In the genomic region with DNA sequence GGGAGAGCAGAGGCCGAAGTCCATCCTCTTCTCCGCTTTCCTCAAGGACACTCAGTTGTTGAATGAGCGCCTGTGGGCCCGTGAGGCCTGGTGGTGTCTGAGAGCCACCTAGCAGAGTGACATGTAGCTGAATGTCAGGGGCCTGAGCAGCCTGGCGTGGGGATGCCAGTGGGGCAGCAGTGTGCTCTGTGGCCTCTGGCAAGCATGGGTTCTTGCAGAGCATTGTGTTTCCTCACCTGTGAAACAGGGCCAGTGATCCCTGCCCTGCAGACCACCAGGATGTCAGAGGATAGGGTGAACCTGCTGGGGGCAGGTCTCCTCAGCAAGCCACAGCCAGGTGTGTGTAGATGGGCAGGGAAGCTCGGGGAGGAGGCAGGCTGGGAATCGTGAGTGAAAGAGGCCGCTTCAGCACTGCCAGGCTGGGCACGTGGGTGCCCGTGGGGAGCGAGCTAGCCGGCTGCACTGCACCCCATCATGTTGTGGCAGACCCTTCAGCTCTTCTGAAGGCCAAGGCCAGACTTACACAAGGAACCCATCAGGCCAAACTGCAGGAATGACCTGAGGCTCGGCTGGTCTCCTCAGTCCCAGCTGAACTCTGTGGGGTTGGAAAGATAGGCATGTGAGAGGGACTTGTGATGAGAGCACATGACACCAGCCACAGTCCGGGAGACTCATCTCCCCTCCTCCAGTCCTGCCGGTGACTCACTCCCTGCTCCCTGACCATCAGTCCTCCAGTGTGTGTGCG, we compare ENCODE assay signal across 9 cellular contexts. TPM values are rescaled to one million over a fixed set of nuclear protein-coding genes. Genes with fewer than 3 reads are reported as not detected.
DNase-seq lines count a peak whose midpoint lies in the region; ATAC-seq and TF ChIP-seq lines count a peak whose summit lies in the region.
"Had no signal": no experiment of that assay in that cellular context is flagged by ENCODE, and none has a peak within 500 bp of the region (broad histone marks: within the 10 kb centered on the region; RNA-seq: fewer than 3 reads in every experiment).

No MANE protein-coding gene starts in this region.

- no peak overlapping the region for H3K4me3 ChIP-seq in heart left ventricle
- no peak overlapping the region for H3K4me3 ChIP-seq in retinal pigment epithelial cell (ENCODE audit: low read length)

- H3K27me3 Mint-ChIP-seq in activated CD4-positive, alpha-beta T cell treated with anti-CD3 and anti-CD28 coated beads for 36 hours = no peaks in the 10 kb centered on the region
- no peaks in the 10 kb centered on the region for H3K27me3 Mint-ChIP-seq in activated CD8-positive, alpha-beta T cell treated with anti-CD3 and anti-CD28 coated beads, Interleukin-2, amount 10 ng/mL, durations not matched to agents 7 days and 5 days (ENCODE audit: low read depth)

- peaks cover 68% of the 10 kb centered on the region for H3K4me1 Mint-ChIP-seq in activated CD4-positive, alpha-beta T cell treated with anti-CD3 and anti-CD28 coated beads for 36 hours
- H3K4me1 Mint-ChIP-seq in activated CD8-positive, alpha-beta T cell treated with anti-CD3 and anti-CD28 coated beads, Interleukin-2, amount 10 ng/mL, durations not matched to agents 7 days and 5 days (ENCODE audit: low read depth) = peaks cover 64% of the 10 kb centered on the region

- H3K9me3 Mint-ChIP-seq in activated CD4-positive, alpha-beta T cell treated with anti-CD3 and anti-CD28 coated beads for 36 hours (ENCODE audit: low read depth) = no peaks in the 10 kb centered on the region
- no peaks in the 10 kb centered on the region for H3K9me3 Mint-ChIP-seq in activated CD8-positive, alpha-beta T cell treated with anti-CD3 and anti-CD28 coated beads, Interleukin-2, amount 10 ng/mL, durations not matched to agents 7 days and 5 days (ENCODE audit: insufficient read depth)

- no peaks in the 10 kb centered on the region for H3K9me3 ChIP-seq in heart left ventricle

- H3K27ac Mint-ChIP-seq in activated CD4-positive, alpha-beta T cell treated with anti-CD3 and anti-CD28 coated beads for 36 hours = peak overlapping the region; percentile 20
- H3K27ac Mint-ChIP-seq in activated CD8-positive, alpha-beta T cell treated with anti-CD3 and anti-CD28 coated beads, Interleukin-2, amount 10 ng/mL, durations not matched to agents 7 days and 5 days = peak overlapping the region; percentile 43

- DNase-seq in activated CD4-positive, alpha-beta T cell treated with anti-CD3 and anti-CD28 coated beads for 36 hours = no peak
- DNase-seq in activated CD4-positive, alpha-beta T cell treated with anti-CD3 and anti-CD28 coated beads, Interleukin-2, amount 50 U/mL, for 48 hours = no peak
- DNase-seq in activated CD8-positive, alpha-beta T cell treated with anti-CD3 and anti-CD28 coated beads, Interleukin-2, amount 10 ng/mL, durations not matched to agents 7 days and 5 days = no peak
- peak in 2 of 5 donors; percentile 56 to 78 for DNase-seq in heart left ventricle
- peak; percentile 96 for DNase-seq in retinal pigment epithelial cell (ENCODE audit: low read depth)
- no peak for DNase-seq in activated effector memory CD4-positive, alpha-beta T cell treated with Interleukin-2 at 50 U/mL for 16 hours
- DNase-seq: DND-41 had no signal

- peak overlapping the region in 9 of 12 donors; percentile 14 to 75 (median 57) for H3K27ac ChIP-seq in heart left ventricle

- TF ChIP-seq POLR2A in heart left ventricle (IDR thresholded peaks at IDR 0.05) = no peak

- no peaks in the 10 kb centered on the region for H3K36me3 ChIP-seq in heart left ventricle

- whole genome bisulfite sequencing in heart left ventricle, 4 donors = 47 to 61% (median 57%) methylated on average over 9 to 16 of the region's 16 CpGs

- H3K4me1 ChIP-seq in heart left ventricle = peaks cover 13 to 89% (median 72%) of the 10 kb centered on the region in 12 donors

- H3K4me3 Mint-ChIP-seq in activated CD4-positive, alpha-beta T cell treated with anti-CD3 and anti-CD28 coated beads for 36 hours = no peak overlapping the region
- no peak overlapping the region for H3K4me3 Mint-ChIP-seq in activated CD8-positive, alpha-beta T cell treated with anti-CD3 and anti-CD28 coated beads, Interleukin-2, amount 10 ng/mL, durations not matched to agents 7 days and 5 days

- H3K27me3 ChIP-seq in heart left ventricle = no peaks in the 10 kb centered on the region

- intact Hi-C loops in activated CD4-positive, alpha-beta T cell treated with anti-CD3 and anti-CD28 coated beads for 36 hours (cut with DNase I, micrococcal nuclease) = no loop called here
- intact Hi-C loops in heart left ventricle (cut with DNase I) = loop anchor here in 1 of 10 donors (10.0 kb wide), 1 partner anchor 77 kb away; a partner anchor contains a TSS

- POLR2A ChIA-PET in activated CD4-positive, alpha-beta T cell treated with anti-CD3 and anti-CD28 coated beads for 36 hours (lab: Charles Lee) = interaction anchor here (0.6 kb wide), 2 partner anchors 46 to 322 kb away, joined by 3 read pairs; no protein-coding TSS in a partner anchor
- POLR2A ChIA-PET in activated CD8-positive, alpha-beta T cell treated with anti-CD3 and anti-CD28 coated beads, Interleukin-2, amount 10 ng/mL, durations not matched to agents 7 days and 5 days (lab: Charles Lee) = no interaction called here

- CTCF ChIA-PET in activated CD4-positive, alpha-beta T cell treated with anti-CD3 and anti-CD28 coated beads for 36 hours (lab: Charles Lee) = interaction anchor here (0.5 to 1.1 kb wide), 4 partner anchors 11 to 240 kb away, joined by 3 to 4 read pairs (median 3); no protein-coding TSS in a partner anchor
- CTCF ChIA-PET in activated CD8-positive, alpha-beta T cell treated with anti-CD3 and anti-CD28 coated beads, Interleukin-2, amount 10 ng/mL, durations not matched to agents 7 days and 5 days (lab: Charles Lee) = interaction anchor here (0.7 to 1.6 kb wide), 2 partner anchors 27 to 38 kb away, joined by 3 to 5 read pairs; no protein-coding TSS in a partner anchor

- no peak for ATAC-seq in activated CD4-positive, alpha-beta T cell treated with anti-CD3 and anti-CD28 coated beads for 36 hours
- no peak for ATAC-seq in activated CD8-positive, alpha-beta T cell treated with anti-CD3 and anti-CD28 coated beads, Interleukin-2, amount 10 ng/mL, durations not matched to agents 7 days and 5 days
- ATAC-seq in heart left ventricle (peak; percentile 48 to 78 (median 71)), HG03457 (IDR thresholded peaks at IDR 0.05; ENCODE audit: unreplicated experiment) (no peak), GM18502 (IDR thresholded peaks at IDR 0.05; ENCODE audit: poor library complexity, unreplicated experiment) (no peak)

- H3K36me3 Mint-ChIP-seq in activated CD4-positive, alpha-beta T cell treated with anti-CD3 and anti-CD28 coated beads for 36 hours (ENCODE audit: low read depth) = peaks cover 9% of the 10 kb centered on the region
- H3K36me3 Mint-ChIP-seq in activated CD8-positive, alpha-beta T cell treated with anti-CD3 and anti-CD28 coated beads, Interleukin-2, amount 10 ng/mL, durations not matched to agents 7 days and 5 days (ENCODE audit: low read depth) = peaks cover 15% of the 10 kb centered on the region

- no peak for TF ChIP-seq CTCF in heart left ventricle (IDR thresholded peaks at IDR 0.05)
- TF ChIP-seq CTCF in retinal pigment epithelial cell (conservative IDR thresholded peaks at IDR 0.05; ENCODE audit: low read depth, low read length) = no peak

RNA-seq across cellular contexts. Expression of a gene that starts 5.0 kb away (rescaled TPM):
- total RNA-seq in activated CD4-positive, alpha-beta T cell treated with anti-CD3 and anti-CD28 coated beads for 36 hours = 10 to 100 TPM; 12.5 to 14.1 TPM
- 10 to 100 TPM; 28.3 to 29.2 TPM for total RNA-seq in activated CD8-positive, alpha-beta T cell treated with anti-CD3 and anti-CD28 coated beads, Interleukin-2, amount 10 ng/mL, durations not matched to agents 7 days and 5 days
- 10 to 100 TPM; 16.0 to 33.7 (median 17.1) TPM for total RNA-seq in heart left ventricle
- 10 to 100 TPM; 24.0 to 27.9 TPM for polyA plus RNA-seq in heart left ventricle

RNA-seq across cellular contexts. Expression of a gene that starts 18.9 kb away (rescaled TPM):
- total RNA-seq in activated CD4-positive, alpha-beta T cell treated with anti-CD3 and anti-CD28 coated beads for 36 hours = 10 to 100 TPM; 35.4 to 35.5 TPM
- 10 to 100 TPM; 30.2 to 31.7 TPM for total RNA-seq in activated CD8-positive, alpha-beta T cell treated with anti-CD3 and anti-CD28 coated beads, Interleukin-2, amount 10 ng/mL, durations not matched to agents 7 days and 5 days
- 10 to 100 TPM; 11.4 to 22.0 (median 17.0) TPM for total RNA-seq in heart left ventricle
- 10 to 100 TPM; 25.0 to 40.8 TPM for polyA plus RNA-seq in heart left ventricle

RNA-seq across cellular contexts. Expression of a gene that starts 21.7 kb away (rescaled TPM):
- 1 to 10 TPM; 3.1 to 4.8 TPM for total RNA-seq in activated CD4-positive, alpha-beta T cell treated with anti-CD3 and anti-CD28 coated beads for 36 hours
- 1 to 10 TPM; 6.2 to 6.3 TPM for total RNA-seq in activated CD8-positive, alpha-beta T cell treated with anti-CD3 and anti-CD28 coated beads, Interleukin-2, amount 10 ng/mL, durations not matched to agents 7 days and 5 days
- total RNA-seq in heart left ventricle = 1 to 10 TPM in 1 of 9 donors, under 1 TPM in 6, not detected in 2; 0.16 to 1.2 (median 0.36) TPM
- under 1 TPM; 0.19 to 0.46 TPM for polyA plus RNA-seq in heart left ventricle

RNA-seq across cellular contexts. Expression of a gene that starts 59.1 kb away (rescaled TPM):
- 100 to 1,000 TPM; 101 to 103 TPM for total RNA-seq in activated CD4-positive, alpha-beta T cell treated with anti-CD3 and anti-CD28 coated beads for 36 hours
- total RNA-seq in activated CD8-positive, alpha-beta T cell treated with anti-CD3 and anti-CD28 coated beads, Interleukin-2, amount 10 ng/mL, durations not matched to agents 7 days and 5 days = 10 to 100 TPM; 82.5 to 94.5 TPM
- 10 to 100 TPM; 26.0 to 68.2 (median 32.4) TPM for total RNA-seq in heart left ventricle
- 10 to 100 TPM; 25.8 to 47.5 TPM for polyA plus RNA-seq in heart left ventricle

Comparison
In these comparisons a context has a peak if more than half of its experiments do, and no peak if none do; other contexts are left out.
1. ATAC-seq: peak in heart left ventricle (4 of 4); none in activated CD4-positive, alpha-beta T cell treated with anti-CD3 and anti-CD28 coated beads for 36 hours (single experiment), activated CD8-positive, alpha-beta T cell treated with anti-CD3 and anti-CD28 coated beads, Interleukin-2, amount 10 ng/mL, durations not matched to agents 7 days and 5 days (single experiment), HG03457 (single experiment) and GM18502 (single experiment).